14 cellular contexts compared by ENCODE assay signal in genomic region chr2:9877026-9877425, GRCh38. TPM values are rescaled to one million over a fixed set of nuclear protein-coding genes. Genes with fewer than 3 reads are reported as not detected.
A peak's percentile ranks its signal among the peaks of the same experiment; 100 is the strongest.
DNase-seq lines count a peak whose midpoint lies in the region; ATAC-seq and TF ChIP-seq lines count a peak whose summit lies in the region.
"Had no signal": no experiment of that assay in that cellular context is flagged by ENCODE, and none has a peak within 500 bp of the region (broad histone marks: within the 10 kb centered on the region; RNA-seq: fewer than 3 reads in every experiment).

No MANE protein-coding gene starts in this region.

- peak; percentile 33; the same call in 1 of the 3 replicates for ATAC-seq in RWPE2 (ENCODE audit: low read depth)
- no peak for ATAC-seq in central memory CD8-positive, alpha-beta T cell (replicated peaks; ENCODE audit: extremely low read depth, poor library complexity, severe bottlenecking)
- peak; percentile 62 for ATAC-seq in foreskin keratinocyte
- ATAC-seq in stimulated activated effector memory CD8-positive, alpha-beta T cell treated with anti-CD3 and anti-CD28 coated beads, Interleukin-12 subunit alpha, Interleukin-12 subunit beta, amount 100 ng/mL, for 72 hours = no peak
- no peak for ATAC-seq in natural killer cell treated with Interleukin-12 subunit alpha and Interleukin-12 subunit beta and Interleukin-15 and Interleukin-18, amount 100 ng/mL, for 72 hours
- ATAC-seq: CD8-positive, alpha-beta T cell had no signal

- TF ChIP-seq CTCF in RWPE2 (IDR thresholded peaks at IDR 0.05; ENCODE audit: poor library complexity, severe bottlenecking) (no peak), foreskin keratinocyte (conservative IDR thresholded peaks at IDR 0.05) (no peak)

- H3K4me1 ChIP-seq in RWPE2 (ENCODE audit: insufficient read depth, poor library complexity, severe bottlenecking) (no peaks in the 10 kb centered on the region), foreskin keratinocyte (peaks cover 3% of the 10 kb centered on the region)

- peaks cover 81% of the 10 kb centered on the region for H3K36me3 ChIP-seq in RWPE2 (ENCODE audit: low read depth)

- peaks cover 11% of the 10 kb centered on the region for H3K4me1 Mint-ChIP-seq in central memory CD8-positive, alpha-beta T cell
- peaks cover 5% of the 10 kb centered on the region for H3K4me1 Mint-ChIP-seq in stimulated activated effector memory CD8-positive, alpha-beta T cell treated with anti-CD3 and anti-CD28 coated beads, Interleukin-12 subunit alpha, Interleukin-12 subunit beta, amount 100 ng/mL, for 72 hours
- peaks cover 0 to 4% of the 10 kb centered on the region in 2 donors for H3K4me1 Mint-ChIP-seq in natural killer cell treated with Interleukin-12 subunit alpha and Interleukin-12 subunit beta and Interleukin-15 and Interleukin-18, amount 100 ng/mL, for 72 hours (ENCODE audit: low read depth in 2 of 2)
- H3K4me1 Mint-ChIP-seq: B cell had no signal

- H3K9me3 Mint-ChIP-seq in central memory CD8-positive, alpha-beta T cell = no peaks in the 10 kb centered on the region
- no peaks in the 10 kb centered on the region for H3K9me3 Mint-ChIP-seq in stimulated activated effector memory CD8-positive, alpha-beta T cell treated with anti-CD3 and anti-CD28 coated beads, Interleukin-12 subunit alpha, Interleukin-12 subunit beta, amount 100 ng/mL, for 72 hours
- H3K9me3 Mint-ChIP-seq in natural killer cell treated with Interleukin-12 subunit alpha and Interleukin-12 subunit beta and Interleukin-15 and Interleukin-18, amount 100 ng/mL, for 72 hours = no peaks in the 10 kb centered on the region
- H3K9me3 Mint-ChIP-seq: CD8-positive, alpha-beta T cell; H9 had no signal

- H3K27ac ChIP-seq in RWPE2 (ENCODE audit: poor library complexity, severe bottlenecking) (no peak overlapping the region), foreskin keratinocyte (peak overlapping the region; percentile 10)
- H3K27ac ChIP-seq: BLaER1 treated with 17β-estradiol and CSF1 and Interleukin-3, amounts not matched to agents 10 nM and 100 nM had no signal

- H3K4me3 Mint-ChIP-seq in central memory CD8-positive, alpha-beta T cell = no peak overlapping the region
- H3K4me3 Mint-ChIP-seq in stimulated activated effector memory CD8-positive, alpha-beta T cell treated with anti-CD3 and anti-CD28 coated beads, Interleukin-12 subunit alpha, Interleukin-12 subunit beta, amount 100 ng/mL, for 72 hours = no peak overlapping the region
- no peak overlapping the region for H3K4me3 Mint-ChIP-seq in natural killer cell treated with Interleukin-12 subunit alpha and Interleukin-12 subunit beta and Interleukin-15 and Interleukin-18, amount 100 ng/mL, for 72 hours
- H3K4me3 Mint-ChIP-seq: B cell; CD8-positive, alpha-beta T cell; H9 had no signal

- peak overlapping the region; percentile 8 for H3K27ac Mint-ChIP-seq in central memory CD8-positive, alpha-beta T cell (ENCODE audit: low read depth)
- peak overlapping the region; percentile 4 for H3K27ac Mint-ChIP-seq in stimulated activated effector memory CD8-positive, alpha-beta T cell treated with anti-CD3 and anti-CD28 coated beads, Interleukin-12 subunit alpha, Interleukin-12 subunit beta, amount 100 ng/mL, for 72 hours
- H3K27ac Mint-ChIP-seq in natural killer cell treated with Interleukin-12 subunit alpha and Interleukin-12 subunit beta and Interleukin-15 and Interleukin-18, amount 100 ng/mL, for 72 hours = no peak overlapping the region
- H3K27ac Mint-ChIP-seq: B cell; CD8-positive, alpha-beta T cell had no signal

- DNase-seq in RWPE2 (ENCODE audit: low spot score) (no peak), foreskin keratinocyte (peak; percentile 67 to 83), superior temporal gyrus (ENCODE audit: extremely low spot score) (no peak), NCI-H1417 (lab: John Stamatoyannopoulos, UW) (no peak)
- no peak for DNase-seq in central memory CD8-positive, alpha-beta T cell (ENCODE audit: low spot score in 2 of 2)
- no peak for DNase-seq in stimulated activated effector memory CD8-positive, alpha-beta T cell treated with anti-CD3 and anti-CD28 coated beads, Interleukin-12 subunit alpha, Interleukin-12 subunit beta, amount 100 ng/mL, for 72 hours (ENCODE audit: low spot score in 2 of 2)
- DNase-seq in natural killer cell treated with Interleukin-12 subunit alpha and Interleukin-12 subunit beta and Interleukin-15 and Interleukin-18, amount 100 ng/mL, for 72 hours (ENCODE audit: low spot score) = no peak
- DNase-seq: Calu3; CD8-positive, alpha-beta T cell; DMS79 treated with DMSO at 0.1 percent for 48 hours; GF-D8; H9 had no signal

- no peaks in the 10 kb centered on the region for H3K27me3 ChIP-seq in RWPE2 (ENCODE audit: insufficient read depth, poor library complexity, severe bottlenecking)
- H3K27me3 ChIP-seq in foreskin keratinocyte = no peaks in the 10 kb centered on the region
- H3K27me3 ChIP-seq: BLaER1 treated with 17β-estradiol and CSF1 and Interleukin-3, amounts not matched to agents 10 nM and 100 nM had no signal

- H3K9me3 ChIP-seq in RWPE2 (ENCODE audit: severe bottlenecking) = no peaks in the 10 kb centered on the region

- peaks cover 33% of the 10 kb centered on the region for H3K36me3 Mint-ChIP-seq in central memory CD8-positive, alpha-beta T cell (ENCODE audit: insufficient read depth)
- H3K36me3 Mint-ChIP-seq in stimulated activated effector memory CD8-positive, alpha-beta T cell treated with anti-CD3 and anti-CD28 coated beads, Interleukin-12 subunit alpha, Interleukin-12 subunit beta, amount 100 ng/mL, for 72 hours = peaks cover 74% of the 10 kb centered on the region
- H3K36me3 Mint-ChIP-seq in natural killer cell treated with Interleukin-12 subunit alpha and Interleukin-12 subunit beta and Interleukin-15 and Interleukin-18, amount 100 ng/mL, for 72 hours = peaks cover 44% of the 10 kb centered on the region

- H3K27me3 Mint-ChIP-seq in central memory CD8-positive, alpha-beta T cell = no peaks in the 10 kb centered on the region
- no peaks in the 10 kb centered on the region for H3K27me3 Mint-ChIP-seq in natural killer cell treated with Interleukin-12 subunit alpha and Interleukin-12 subunit beta and Interleukin-15 and Interleukin-18, amount 100 ng/mL, for 72 hours
- H3K27me3 Mint-ChIP-seq: B cell had no signal

- H3K4me3 ChIP-seq in RWPE2 (ENCODE audit: severe bottlenecking) = no peak overlapping the region
- H3K4me3 ChIP-seq: BLaER1 treated with 17β-estradiol and CSF1 and Interleukin-3, amounts not matched to agents 10 nM and 100 nM had no signal

RNA-seq across cellular contexts. Expression of gene TAF1B, which starts 33.8 kb away (rescaled TPM):
- total RNA-seq in foreskin keratinocyte = 25.4 and 37.4 TPM in 2 replicates
- 9.7 and 10.9 TPM in 2 replicates for polyA plus RNA-seq in foreskin keratinocyte
- total RNA-seq in natural killer cell treated with Interleukin-12 subunit alpha and Interleukin-12 subunit beta and Interleukin-15 and Interleukin-18, amount 100 ng/mL, for 72 hours = 10 to 100 TPM; 34.4 to 42.3 TPM

Comparison
In these comparisons a context has a peak if more than half of its experiments do, and no peak if none do; other contexts are left out.
1. ATAC-seq: peak in RWPE2 (single experiment) and foreskin keratinocyte (single experiment); none in central memory CD8-positive, alpha-beta T cell (single experiment), stimulated activated effector memory CD8-positive, alpha-beta T cell treated with anti-CD3 and anti-CD28 coated beads, Interleukin-12 subunit alpha, Interleukin-12 subunit beta, amount 100 ng/mL, for 72 hours (single experiment) and natural killer cell treated with Interleukin-12 subunit alpha and Interleukin-12 subunit beta and Interleukin-15 and Interleukin-18, amount 100 ng/mL, for 72 hours (0 of 2).
2. DNase-seq: peak in foreskin keratinocyte (2 of 2); none in RWPE2 (single experiment), central memory CD8-positive, alpha-beta T cell (0 of 2), stimulated activated effector memory CD8-positive, alpha-beta T cell treated with anti-CD3 and anti-CD28 coated beads, Interleukin-12 subunit alpha, Interleukin-12 subunit beta, amount 100 ng/mL, for 72 hours (0 of 2), natural killer cell treated with Interleukin-12 subunit alpha and Interleukin-12 subunit beta and Interleukin-15 and Interleukin-18, amount 100 ng/mL, for 72 hours (single experiment), superior temporal gyrus (single experiment) and NCI-H1417 (0 of 3).
3. H3K27ac Mint-ChIP-seq: peak in central memory CD8-positive, alpha-beta T cell (single experiment) and stimulated activated effector memory CD8-positive, alpha-beta T cell treated with anti-CD3 and anti-CD28 coated beads, Interleukin-12 subunit alpha, Interleukin-12 subunit beta, amount 100 ng/mL, for 72 hours (single experiment); none in natural killer cell treated with Interleukin-12 subunit alpha and Interleukin-12 subunit beta and Interleukin-15 and Interleukin-18, amount 100 ng/mL, for 72 hours (0 of 2).